In genomic region chr17:64783069-64783468, GRCh38 we compare ENCODE assay signal across 8 cellular contexts.
A peak's percentile ranks its signal among the peaks of the same experiment; 100 is the strongest.
DNase-seq lines count a peak whose midpoint lies in the region; ATAC-seq and TF ChIP-seq lines count a peak whose summit lies in the region.
"Not testable (repeated sequence)": the region's sequence is repeated elsewhere in the genome, so short reads cannot be mapped to it uniquely, and the experiment has no call there.

No MANE protein-coding gene starts in this region.

- not testable (repeated sequence) for ATAC-seq in T-helper 17 cell
- peak; percentile 17 for ATAC-seq in activated CD8-positive, alpha-beta T cell treated with anti-CD3 and anti-CD28 coated beads for 36 hours
- ATAC-seq in stimulated activated naive CD8-positive, alpha-beta T cell treated with anti-CD3 and anti-CD28 coated beads, Interleukin-15, Interleukin-2, amounts not matched to agents 100 U/mL and 50 U/mL, for 24 hours, result peak; percentile 20

- not testable (repeated sequence) for H3K4me3 ChIP-seq in BLaER1 treated with 17β-estradiol and CSF1 and Interleukin-3, amounts not matched to agents 10 nM and 100 nM; Karpas-422 (ENCODE audit: low read length)

- intact Hi-C loops in activated CD8-positive, alpha-beta T cell treated with anti-CD3 and anti-CD28 coated beads for 36 hours (cut with micrococcal nuclease); dendritic cell treated with granulocyte-macrophage colony-stimulating factor and Interleukin-4, amounts not matched to agents 40 ng/mL and 50 ng/mL, for 4 days (cut with micrococcal nuclease): not testable (repeated sequence)
- intact Hi-C loops in activated naive CD4-positive, alpha-beta T cell treated with anti-CD3 and anti-CD28 coated beads for 36 hours (cut with micrococcal nuclease), result loop anchor here (5.0 kb wide), 1 partner anchor 339 kb away; no protein-coding TSS in a partner anchor

- H3K4me1 Mint-ChIP-seq in T-helper 17 cell, result peaks cover 12% of the 10 kb centered on the region
- peaks cover 26% of the 10 kb centered on the region for H3K4me1 Mint-ChIP-seq in activated CD8-positive, alpha-beta T cell treated with anti-CD3 and anti-CD28 coated beads for 36 hours (ENCODE audit: low read depth)
- peaks cover 27% of the 10 kb centered on the region for H3K4me1 Mint-ChIP-seq in activated naive CD4-positive, alpha-beta T cell treated with anti-CD3 and anti-CD28 coated beads for 36 hours (ENCODE audit: low read depth)
- H3K4me1 Mint-ChIP-seq in dendritic cell treated with granulocyte-macrophage colony-stimulating factor and Interleukin-4, amounts not matched to agents 40 ng/mL and 50 ng/mL, for 4 days (ENCODE audit: low read depth), result peaks cover 41% of the 10 kb centered on the region

- H3K27me3 Mint-ChIP-seq in T-helper 17 cell; activated CD8-positive, alpha-beta T cell treated with anti-CD3 and anti-CD28 coated beads for 36 hours; activated naive CD4-positive, alpha-beta T cell treated with anti-CD3 and anti-CD28 coated beads for 36 hours (ENCODE audit: low read depth); dendritic cell treated with granulocyte-macrophage colony-stimulating factor and Interleukin-4, amounts not matched to agents 40 ng/mL and 50 ng/mL, for 4 days: not testable (repeated sequence)

- POLR2A ChIA-PET in activated CD8-positive, alpha-beta T cell treated with anti-CD3 and anti-CD28 coated beads for 36 hours (lab: Charles Lee), result not testable (repeated sequence)

- peak overlapping the region in 10 of 11 experiments; percentile 11 to 100 (median 98); a peak in 17 of 22 replicates for H3K4me2 ChIP-seq in BLaER1 treated with 17β-estradiol and CSF1 and Interleukin-3, amounts not matched to agents 10 nM and 100 nM
- not testable (repeated sequence) for H3K4me2 ChIP-seq in Karpas-422 (ENCODE audit: low read depth, low read length, poor library complexity, severe bottlenecking)

- peaks cover 0 to 30% (median 30%) of the 10 kb centered on the region in 11 experiments; a peak in 19 of 22 replicates for H3K27me3 ChIP-seq in BLaER1 treated with 17β-estradiol and CSF1 and Interleukin-3, amounts not matched to agents 10 nM and 100 nM
- not testable (repeated sequence) for H3K27me3 ChIP-seq in Karpas-422 (ENCODE audit: low read length)

- not testable (repeated sequence) for H3K9me3 Mint-ChIP-seq in activated CD8-positive, alpha-beta T cell treated with anti-CD3 and anti-CD28 coated beads for 36 hours; activated naive CD4-positive, alpha-beta T cell treated with anti-CD3 and anti-CD28 coated beads for 36 hours; dendritic cell treated with granulocyte-macrophage colony-stimulating factor and Interleukin-4, amounts not matched to agents 40 ng/mL and 50 ng/mL, for 4 days

- not testable (repeated sequence) for H3K36me3 Mint-ChIP-seq in T-helper 17 cell (ENCODE audit: low read depth); activated CD8-positive, alpha-beta T cell treated with anti-CD3 and anti-CD28 coated beads for 36 hours (ENCODE audit: low read depth); activated naive CD4-positive, alpha-beta T cell treated with anti-CD3 and anti-CD28 coated beads for 36 hours (ENCODE audit: low read depth)
- H3K36me3 Mint-ChIP-seq in dendritic cell treated with granulocyte-macrophage colony-stimulating factor and Interleukin-4, amounts not matched to agents 40 ng/mL and 50 ng/mL, for 4 days (ENCODE audit: low read depth), result peaks cover 97% of the 10 kb centered on the region

- CTCF ChIA-PET in activated CD8-positive, alpha-beta T cell treated with anti-CD3 and anti-CD28 coated beads for 36 hours (lab: Charles Lee); activated naive CD4-positive, alpha-beta T cell treated with anti-CD3 and anti-CD28 coated beads for 36 hours (lab: Charles Lee): not testable (repeated sequence)

- not testable (repeated sequence) for DNase-seq in Karpas-422; T-helper 17 cell; stimulated activated naive CD8-positive, alpha-beta T cell treated with anti-CD3 and anti-CD28 coated beads, Interleukin-15, Interleukin-2, amounts not matched to agents 100 U/mL and 50 U/mL, for 24 hours
- peak; percentile 46 for DNase-seq in activated CD8-positive, alpha-beta T cell treated with anti-CD3 and anti-CD28 coated beads for 36 hours
- DNase-seq in activated naive CD4-positive, alpha-beta T cell treated with anti-CD3 and anti-CD28 coated beads for 36 hours, result peak; percentile 49
- peak; percentile 28 for DNase-seq in mesenteric fat pad (ENCODE audit: low spot score)

- H3K9me3 ChIP-seq in BLaER1 treated with 17β-estradiol and CSF1 and Interleukin-3, amounts not matched to agents 10 nM and 100 nM (replicated peaks in 1 of 11); Karpas-422 (ENCODE audit: low read length); T-helper 17 cell (ENCODE audit: control insufficient read depth, low read length, poor library complexity, severe bottlenecking): not testable (repeated sequence)

- not testable (repeated sequence) for TF ChIP-seq CTCF in activated CD8-positive, alpha-beta T cell treated with anti-CD3 and anti-CD28 coated beads for 36 hours (IDR thresholded peaks at IDR 0.05)

- H3K27ac ChIP-seq in BLaER1 treated with 17β-estradiol and CSF1 and Interleukin-3, amounts not matched to agents 10 nM and 100 nM, result peak overlapping the region in 6 of 11 experiments; percentile 7 to 48 (median 27); a peak in 7 of 22 replicates
- H3K27ac ChIP-seq in Karpas-422 (ENCODE audit: low read length), result 0 out of 2 replicates have a peak overlapping the region, but pooled peaks have one; percentile 8

- peak overlapping the region; percentile 73 for H3K27ac Mint-ChIP-seq in T-helper 17 cell
- H3K27ac Mint-ChIP-seq in activated CD8-positive, alpha-beta T cell treated with anti-CD3 and anti-CD28 coated beads for 36 hours, result peak overlapping the region; percentile 75
- H3K27ac Mint-ChIP-seq in activated naive CD4-positive, alpha-beta T cell treated with anti-CD3 and anti-CD28 coated beads for 36 hours, result peak overlapping the region; percentile 24
- H3K27ac Mint-ChIP-seq in dendritic cell treated with granulocyte-macrophage colony-stimulating factor and Interleukin-4, amounts not matched to agents 40 ng/mL and 50 ng/mL, for 4 days, result peak overlapping the region; percentile 73

- H3K36me3 ChIP-seq in BLaER1 treated with 17β-estradiol and CSF1 and Interleukin-3, amounts not matched to agents 10 nM and 100 nM, result peaks cover 15 to 66% (median 52%) of the 10 kb centered on the region in 11 experiments; a peak in 20 of 22 replicates
- H3K36me3 ChIP-seq in Karpas-422 (ENCODE audit: insufficient read depth, low read length), result not testable (repeated sequence)

- H2AFZ ChIP-seq in Karpas-422 (ENCODE audit: low read length), result not testable (repeated sequence)

- peaks cover 52 to 77% (median 63%) of the 10 kb centered on the region in 10 experiments for H3K4me1 ChIP-seq in BLaER1 treated with 17β-estradiol and CSF1 and Interleukin-3, amounts not matched to agents 10 nM and 100 nM
- peaks cover 25% of the 10 kb centered on the region for H3K4me1 ChIP-seq in Karpas-422 (ENCODE audit: low read length)

- not testable (repeated sequence) for H3K9ac ChIP-seq in BLaER1 treated with 17β-estradiol and CSF1 and Interleukin-3, amounts not matched to agents 10 nM and 100 nM; Karpas-422 (ENCODE audit: low read length)

- peaks cover 0 to 33% (median 12%) of the 10 kb centered on the region in 11 experiments; a peak in 13 of 22 replicates for H4K20me1 ChIP-seq in BLaER1 treated with 17β-estradiol and CSF1 and Interleukin-3, amounts not matched to agents 10 nM and 100 nM
- not testable (repeated sequence) for H4K20me1 ChIP-seq in Karpas-422 (ENCODE audit: insufficient read depth, low read depth, low read length)

- not testable (repeated sequence) for H3K4me3 Mint-ChIP-seq in T-helper 17 cell; activated CD8-positive, alpha-beta T cell treated with anti-CD3 and anti-CD28 coated beads for 36 hours; activated naive CD4-positive, alpha-beta T cell treated with anti-CD3 and anti-CD28 coated beads for 36 hours; dendritic cell treated with granulocyte-macrophage colony-stimulating factor and Interleukin-4, amounts not matched to agents 40 ng/mL and 50 ng/mL, for 4 days

- H3K79me2 ChIP-seq in Karpas-422 (ENCODE audit: low read length), result not testable (repeated sequence)

- H3K9me2 ChIP-seq in Karpas-422 (replicated peaks; ENCODE audit: insufficient read depth, low read length), result not testable (repeated sequence)

Comparison
In these comparisons a context has a peak if more than half of its experiments do, and no peak if none do; other contexts are left out.
1. H3K27ac Mint-ChIP-seq: peak in every context shown above with its lines; median percentile 75 in activated CD8-positive, alpha-beta T cell treated with anti-CD3 and anti-CD28 coated beads for 36 hours; 73 in T-helper 17 cell; 73 in dendritic cell treated with granulocyte-macrophage colony-stimulating factor and Interleukin-4, amounts not matched to agents 40 ng/mL and 50 ng/mL, for 4 days; 24 in activated naive CD4-positive, alpha-beta T cell treated with anti-CD3 and anti-CD28 coated beads for 36 hours.